In genomic region chr7:137754076-137754851, GRCh38 we compare ENCODE assay signal across 15 cellular contexts.
DNase-seq lines count a peak whose midpoint lies in the region; ATAC-seq, FAIRE-seq and TF ChIP-seq lines count a peak whose summit lies in the region.
"Had no signal": no experiment of that assay in that cellular context is flagged by ENCODE, and none has a peak within 500 bp of the region (broad histone marks: within the 10 kb centered on the region; RNA-seq: fewer than 3 reads in every experiment).

No MANE protein-coding gene starts in this region.

- no peaks in the 10 kb centered on the region for H3K27me3 ChIP-seq in ectodermal cell (ENCODE audit: control insufficient read depth, insufficient read depth, low read length, poor library complexity, severe bottlenecking)

- WGBS in ectodermal cell, 2 experiments, result 5 to 7% methylated on average over 10 of the region's 10 CpGs

- no peaks in the 10 kb centered on the region for H3K9me3 Mint-ChIP-seq in activated T-helper 1 cell treated with anti-CD3 and anti-CD28 coated beads, Interleukin-12 subunit alpha, Interleukin-12 subunit beta, Interleukin-2, Interleukin-4 antibody, amounts not matched to agents 30 ng/mL and 10 ng/mL and 1 ng/mL, durations not matched to agents 14 hours and 24 hours and 36 hours
- no peaks in the 10 kb centered on the region for H3K9me3 Mint-ChIP-seq in T-cell
- H3K9me3 Mint-ChIP-seq: dendritic cell treated with granulocyte-macrophage colony-stimulating factor and Interleukin-4, amounts not matched to agents 40 ng/mL and 50 ng/mL, for 4 days had no signal

- no peak overlapping the region for H3K4me3 Mint-ChIP-seq in activated T-helper 1 cell treated with anti-CD3 and anti-CD28 coated beads, Interleukin-12 subunit alpha, Interleukin-12 subunit beta, Interleukin-2, Interleukin-4 antibody, amounts not matched to agents 30 ng/mL and 10 ng/mL and 1 ng/mL, durations not matched to agents 14 hours and 24 hours and 36 hours
- H3K4me3 Mint-ChIP-seq in T-cell, result no peak overlapping the region
- H3K4me3 Mint-ChIP-seq: dendritic cell treated with granulocyte-macrophage colony-stimulating factor and Interleukin-4, amounts not matched to agents 40 ng/mL and 50 ng/mL, for 4 days; memory B cell had no signal

- peak; percentile 27 for FAIRE-seq in GM12892 (lab: Jason Lieb, UNC)
- no peak for FAIRE-seq in urothelium cell line (lab: Jason Lieb, UNC)

- peak overlapping the region; percentile 5 for H3K4me3 ChIP-seq in ectodermal cell (ENCODE audit: insufficient read depth, low read depth, low read length)

- H3K27ac Mint-ChIP-seq in activated T-helper 1 cell treated with anti-CD3 and anti-CD28 coated beads, Interleukin-12 subunit alpha, Interleukin-12 subunit beta, Interleukin-2, Interleukin-4 antibody, amounts not matched to agents 30 ng/mL and 10 ng/mL and 1 ng/mL, durations not matched to agents 14 hours and 24 hours and 36 hours, result no peak overlapping the region
- H3K27ac Mint-ChIP-seq in T-cell, result no peak overlapping the region
- H3K27ac Mint-ChIP-seq: dendritic cell treated with granulocyte-macrophage colony-stimulating factor and Interleukin-4, amounts not matched to agents 40 ng/mL and 50 ng/mL, for 4 days; memory B cell had no signal

- H3K27ac ChIP-seq in ectodermal cell (ENCODE audit: insufficient read depth, low read depth, low read length, poor library complexity, severe bottlenecking), result no peak overlapping the region

- no peaks in the 10 kb centered on the region for H3K9me3 ChIP-seq in ectodermal cell (ENCODE audit: control insufficient read depth, low read length)

- DNase-seq in GM12892 (ENCODE audit: insufficient read length), result no peak
- peak; percentile 68 for DNase-seq in NCI-H1105 (lab: John Stamatoyannopoulos, UW)
- DNase-seq in pons (ENCODE audit: low spot score), result peak; percentile 36
- DNase-seq in SK-N-DZ (ENCODE audit: low spot score), result no peak
- no peak for DNase-seq in activated T-helper 1 cell treated with anti-CD3 and anti-CD28 coated beads, Interleukin-12 subunit alpha, Interleukin-12 subunit beta, Interleukin-2, Interleukin-4 antibody, amounts not matched to agents 30 ng/mL and 10 ng/mL and 1 ng/mL, durations not matched to agents 14 hours and 24 hours and 36 hours (ENCODE audit: low spot score)
- DNase-seq in T-cell, result no peak
- no peak for DNase-seq in urothelium cell line (ENCODE audit: low spot score)
- DNase-seq: activated CD4-positive, alpha-beta T cell treated with anti-CD3 and anti-CD28 coated beads for 4 hours; activated naive CD4-positive, alpha-beta T cell treated with Interleukin-2 at 50 U/mL for 16 hours; NCI-H2171; SHP77 had no signal

- no peaks in the 10 kb centered on the region for H3K36me3 Mint-ChIP-seq in activated T-helper 1 cell treated with anti-CD3 and anti-CD28 coated beads, Interleukin-12 subunit alpha, Interleukin-12 subunit beta, Interleukin-2, Interleukin-4 antibody, amounts not matched to agents 30 ng/mL and 10 ng/mL and 1 ng/mL, durations not matched to agents 14 hours and 24 hours and 36 hours (ENCODE audit: low read depth)
- no peaks in the 10 kb centered on the region for H3K36me3 Mint-ChIP-seq in T-cell
- H3K36me3 Mint-ChIP-seq: CD14-positive monocyte, memory B cell had no signal

- POLR2A ChIA-PET in T-cell (lab: Charles Lee), result no interaction called here

- peaks cover 24% of the 10 kb centered on the region for H3K4me1 ChIP-seq in ectodermal cell (ENCODE audit: control insufficient read depth, insufficient read depth, low read length)

- CTCF ChIA-PET in T-cell (lab: Charles Lee), result no interaction called here

- H3K4me1 Mint-ChIP-seq in activated T-helper 1 cell treated with anti-CD3 and anti-CD28 coated beads, Interleukin-12 subunit alpha, Interleukin-12 subunit beta, Interleukin-2, Interleukin-4 antibody, amounts not matched to agents 30 ng/mL and 10 ng/mL and 1 ng/mL, durations not matched to agents 14 hours and 24 hours and 36 hours (ENCODE audit: low read depth), result peaks cover 6% of the 10 kb centered on the region
- H3K4me1 Mint-ChIP-seq in T-cell, result peaks cover 0 to 6% (median 0%) of the 10 kb centered on the region in 3 donors
- H3K4me1 Mint-ChIP-seq: memory B cell had no signal

- ATAC-seq in T-cell (replicated peaks in 1 of 4), result no peak

- no peaks in the 10 kb centered on the region for H3K36me3 ChIP-seq in ectodermal cell (ENCODE audit: control insufficient read depth, insufficient read depth, low read length)

- no peak for TF ChIP-seq POLR2A in GM12892 (IDR thresholded peaks at IDR 0.05; ENCODE audit: low read depth, low read length)

- H3K27me3 Mint-ChIP-seq in activated T-helper 1 cell treated with anti-CD3 and anti-CD28 coated beads, Interleukin-12 subunit alpha, Interleukin-12 subunit beta, Interleukin-2, Interleukin-4 antibody, amounts not matched to agents 30 ng/mL and 10 ng/mL and 1 ng/mL, durations not matched to agents 14 hours and 24 hours and 36 hours (ENCODE audit: insufficient read depth), result no peaks in the 10 kb centered on the region
- H3K27me3 Mint-ChIP-seq in T-cell, result peaks cover 6 to 30% of the 10 kb centered on the region in 2 donors
- H3K27me3 Mint-ChIP-seq: dendritic cell treated with granulocyte-macrophage colony-stimulating factor and Interleukin-4, amounts not matched to agents 40 ng/mL and 50 ng/mL, for 4 days had no signal

- intact Hi-C loops in activated T-helper 1 cell treated with anti-CD3 and anti-CD28 coated beads, Interleukin-12 subunit alpha, Interleukin-12 subunit beta, Interleukin-2, Interleukin-4 antibody, amounts not matched to agents 30 ng/mL and 10 ng/mL and 1 ng/mL, durations not matched to agents 14 hours and 24 hours and 36 hours (cut with micrococcal nuclease), result no loop called here

Comparison
In these comparisons a context has a peak if more than half of its experiments do, and no peak if none do; other contexts are left out.
1. DNase-seq: peak in NCI-H1105 (single experiment) and pons (single experiment); none in GM12892 (single experiment), SK-N-DZ (single experiment), activated T-helper 1 cell treated with anti-CD3 and anti-CD28 coated beads, Interleukin-12 subunit alpha, Interleukin-12 subunit beta, Interleukin-2, Interleukin-4 antibody, amounts not matched to agents 30 ng/mL and 10 ng/mL and 1 ng/mL, durations not matched to agents 14 hours and 24 hours and 36 hours (single experiment), T-cell (0 of 34) and urothelium cell line (single experiment).